Comparison of ENCODE assay signal across 21 cellular contexts in genomic region chr9:37984278-37984671, GRCh38.
DNase-seq lines count a peak whose midpoint lies in the region; ATAC-seq, FAIRE-seq and TF ChIP-seq lines count a peak whose summit lies in the region.
"Had no signal": no experiment of that assay in that cellular context is flagged by ENCODE, and none has a peak within 500 bp of the region (broad histone marks: within the 10 kb centered on the region; RNA-seq: fewer than 3 reads in every experiment).

No MANE protein-coding gene starts in this region.

- no peaks in the 10 kb centered on the region for H3K36me3 Mint-ChIP-seq in CD8-positive, alpha-beta memory T cell
- H3K36me3 Mint-ChIP-seq: CD14-positive monocyte had no signal

- H3K9me3 ChIP-seq in CD8-positive, alpha-beta memory T cell (ENCODE audit: low read length) = no peaks in the 10 kb centered on the region
- no peaks in the 10 kb centered on the region for H3K9me3 ChIP-seq in Panc1 (ENCODE audit: control insufficient read depth, insufficient read depth, low read depth, low read length)
- no peaks in the 10 kb centered on the region for H3K9me3 ChIP-seq in pancreas
- H3K9me3 ChIP-seq: esophagus muscularis mucosa, neutrophil had no signal

- H3K27ac ChIP-seq in CD8-positive, alpha-beta memory T cell (ENCODE audit: low read depth, low read length) = peak overlapping the region; percentile 13
- H3K27ac ChIP-seq in Panc1 (ENCODE audit: low read length) (0 out of 2 replicates have a peak overlapping the region, but pooled peaks have one; percentile 21), epithelial cell of prostate (peak overlapping the region; percentile 10), pancreas (peak overlapping the region in 3 of 4 donors; percentile 4 to 58 (median 46))
- H3K27ac ChIP-seq: esophagus muscularis mucosa, neutrophil had no signal

- in situ Hi-C loops in Panc1 (cut with HindIII; ENCODE audit: low pct_unique_long_range_greater_than_20kb, low sequenced_read_pairs) = no loop called here

- H3K4me1 ChIP-seq in CD8-positive, alpha-beta memory T cell (ENCODE audit: insufficient read depth, low read length) = no peaks in the 10 kb centered on the region
- H3K4me1 ChIP-seq in Panc1 (ENCODE audit: control insufficient read depth, insufficient read depth, low read length) = peaks cover 28% of the 10 kb centered on the region
- H3K4me1 ChIP-seq in pancreas = peaks cover 11 to 15% (median 14%) of the 10 kb centered on the region in 3 donors

- no TSS peak for BruUV-seq in Panc1 (replicated peaks; lab: Mats Ljungman, UMichigan)

- H3K4me3 ChIP-seq in CD8-positive, alpha-beta memory T cell (ENCODE audit: low read length) = no peak overlapping the region
- H3K4me3 ChIP-seq in Panc1 (ENCODE audit: low read depth in 2 of 2, low read length in 2 of 2) (no peak overlapping the region), pancreas (no peak overlapping the region)
- H3K4me3 ChIP-seq: esophagus muscularis mucosa, lung, skin epidermis had no signal

- H3K27me3 Mint-ChIP-seq in CD8-positive, alpha-beta memory T cell = peaks cover 0 to 1% of the 10 kb centered on the region in 2 donors
- H3K27me3 Mint-ChIP-seq: effector memory CD8-positive, alpha-beta T cell had no signal

- DNase-seq in CD8-positive, alpha-beta memory T cell = no peak
- DNase-seq in Panc1 (ENCODE audit: low read depth, low spot score) (no peak), epithelial cell of prostate (ENCODE audit: low read depth, low spot score) (no peak), pancreas (no peak)
- no peak for DNase-seq in stimulated activated naive CD8-positive, alpha-beta T cell treated with anti-CD3 and anti-CD28 coated beads, Interleukin-15, Interleukin-2, amounts not matched to agents 100 U/mL and 50 U/mL, for 24 hours
- DNase-seq: activated CD4-positive, alpha-beta T cell treated with anti-CD3 and anti-CD28 coated beads, Interleukin-2, amount 50 U/mL, for 48 hours; effector memory CD8-positive, alpha-beta T cell; NCI-H82; stimulated activated CD4-positive, alpha-beta T cell treated with anti-CD3 and anti-CD28 coated beads, Interleukin-1b, Interleukin-23, amount 100 ng/mL, for 48 hours had no signal

- no peak overlapping the region for H3K4me3 Mint-ChIP-seq in CD8-positive, alpha-beta memory T cell
- H3K4me3 Mint-ChIP-seq: CD14-positive monocyte; effector memory CD8-positive, alpha-beta T cell; IgD-negative memory B cell had no signal

- CTCF ChIA-PET in CD8-positive, alpha-beta memory T cell (lab: Charles Lee) = no interaction called here
- CTCF ChIA-PET in Panc1 (lab: Charles Lee) = no interaction called here

- no peak for TF ChIP-seq CTCF in Panc1 (IDR thresholded peaks at IDR 0.05)
- TF ChIP-seq CTCF in pancreas (IDR thresholded peaks at IDR 0.05) = no peak

- no peaks in the 10 kb centered on the region for H3K9me3 Mint-ChIP-seq in CD8-positive, alpha-beta memory T cell
- H3K9me3 Mint-ChIP-seq: CD14-positive monocyte; effector memory CD8-positive, alpha-beta T cell; IgD-negative memory B cell had no signal

- ATAC-seq in Panc1 (no peak), pancreas (no peak), HG03196 (IDR thresholded peaks at IDR 0.05; ENCODE audit: unreplicated experiment) (no peak), HG02870 (IDR thresholded peaks at IDR 0.05; ENCODE audit: unreplicated experiment) (no peak)
- no peak for ATAC-seq in stimulated activated naive CD8-positive, alpha-beta T cell treated with anti-CD3 and anti-CD28 coated beads, Interleukin-15, Interleukin-2, amounts not matched to agents 100 U/mL and 50 U/mL, for 24 hours
- ATAC-seq: effector memory CD8-positive, alpha-beta T cell had no signal

- FAIRE-seq in pancreas (lab: Jason Lieb, UNC) = no peak
- FAIRE-seq: colon, D721Med, GM12892, urothelium cell line had no signal

- POLR2A ChIA-PET in CD8-positive, alpha-beta memory T cell (lab: Charles Lee) = no interaction called here
- POLR2A ChIA-PET in Panc1 (lab: Charles Lee) = interaction anchor here (0.5 kb wide), 1 partner anchor 135 kb away, joined by 5 read pairs; no protein-coding TSS in a partner anchor

- intact Hi-C loops in Panc1 (cut with micrococcal nuclease; ENCODE audit: unreplicated experiment) = no loop called here
- intact Hi-C loops in pancreas (cut with DNase I) = no loop called here

- no peaks in the 10 kb centered on the region for H3K27me3 ChIP-seq in CD8-positive, alpha-beta memory T cell (ENCODE audit: insufficient read depth, low read length, poor library complexity, severe bottlenecking)
- H3K27me3 ChIP-seq in Panc1 (ENCODE audit: control insufficient read depth, insufficient read depth, low read length) = no peaks in the 10 kb centered on the region
- no peaks in the 10 kb centered on the region for H3K27me3 ChIP-seq in pancreas
- H3K27me3 ChIP-seq: esophagus muscularis mucosa, neutrophil had no signal

- 84 to 86% methylated on average over 5 of the region's 5 CpGs for WGBS in pancreas, 2 donors

- H3K36me3 ChIP-seq in CD8-positive, alpha-beta memory T cell (ENCODE audit: insufficient read depth, low read length) = no peaks in the 10 kb centered on the region
- H3K36me3 ChIP-seq in Panc1 (ENCODE audit: control insufficient read depth, insufficient read depth, low read length) (no peaks in the 10 kb centered on the region; the same call in 1 of the 2 replicates), pancreas (no peaks in the 10 kb centered on the region)
- H3K36me3 ChIP-seq: esophagus muscularis mucosa, neutrophil had no signal

- H3K27ac Mint-ChIP-seq in CD8-positive, alpha-beta memory T cell = no peak overlapping the region
- H3K27ac Mint-ChIP-seq: CD14-positive monocyte; effector memory CD8-positive, alpha-beta T cell; IgD-negative memory B cell had no signal

- H3K4me1 Mint-ChIP-seq in CD8-positive, alpha-beta memory T cell = no peaks in the 10 kb centered on the region
- H3K4me1 Mint-ChIP-seq: IgD-negative memory B cell had no signal
